Comparison of ENCODE assay signal across 1 cellular context in genomic region chr2:2940702-2941655, GRCh38.
TF ChIP-seq lines count a peak whose summit lies in the region.

No MANE protein-coding gene starts in this region.

TF ChIP-seq in H1, 55 proteins besides CTCF, POLR2A, EP300 and RAD21 (continued from another document):
- TF ChIP-seq E2F6 (IDR thresholded peaks at IDR 0.05) = no peak
- TF ChIP-seq PHF8 (conservative IDR thresholded peaks at IDR 0.05; ENCODE audit: low read depth, low read length) = no peak
- TF ChIP-seq TCF12 (IDR thresholded peaks at IDR 0.05; ENCODE audit: low read depth, low read length) = no peak
- TF ChIP-seq SIX5 (IDR thresholded peaks at IDR 0.05; ENCODE audit: low read depth, low read length) = no peak
- no peak for TF ChIP-seq RXRA (IDR thresholded peaks at IDR 0.05; ENCODE audit: insufficient read depth, low read depth, low read length)
- no peak for TF ChIP-seq SP1 (IDR thresholded peaks at IDR 0.05; ENCODE audit: low read depth, low read length)
- no peak for TF ChIP-seq SAP30 (IDR thresholded peaks at IDR 0.05; ENCODE audit: insufficient read depth, insufficient replicate concordance, low read length)
- TF ChIP-seq EZH2 (IDR thresholded peaks at IDR 0.05; ENCODE audit: low read depth, low read length, severe bottlenecking) = no peak
- no peak for TF ChIP-seq GABPA (IDR thresholded peaks at IDR 0.05; ENCODE audit: borderline replicate concordance, insufficient read depth, low read length)
